Comparison of ENCODE assay signal across 8 cellular contexts in the genomic region with DNA sequence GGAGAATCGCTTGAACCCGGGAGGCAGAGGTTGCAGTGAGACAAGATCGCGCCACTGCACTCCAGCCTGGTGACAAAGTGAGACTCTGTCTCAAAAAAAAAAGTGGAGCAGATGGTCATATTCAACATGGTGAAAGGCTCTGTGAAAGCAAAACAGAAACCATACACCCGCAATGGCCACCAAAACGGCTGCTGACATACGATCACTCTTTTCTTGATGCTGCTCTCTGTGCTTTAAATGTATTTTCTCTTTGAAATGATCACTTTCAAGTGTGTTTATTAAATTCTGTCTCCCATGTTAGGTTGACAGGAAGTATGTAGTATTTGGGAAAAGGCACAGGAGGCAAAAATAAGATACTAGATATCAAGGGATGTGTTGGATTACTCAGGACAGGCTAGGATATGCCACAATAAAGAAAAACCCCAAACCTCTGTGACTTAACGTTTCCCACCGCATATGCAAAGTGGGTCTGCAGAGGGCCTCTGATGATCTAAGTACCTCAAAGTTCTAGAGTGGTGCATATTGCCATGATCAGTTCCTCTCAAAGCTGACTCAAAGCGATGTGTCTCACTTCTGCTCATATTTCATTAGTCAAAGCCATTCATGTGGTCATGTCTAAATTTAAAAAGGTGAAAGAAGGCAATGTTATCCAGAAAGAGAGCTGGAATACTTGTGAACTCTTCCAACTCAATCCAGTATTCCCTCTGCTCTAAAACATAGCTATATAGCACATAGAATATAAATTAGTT.
A peak's percentile ranks its signal among the peaks of the same experiment; 100 is the strongest.
DNase-seq lines count a peak whose midpoint lies in the region; ATAC-seq lines count a peak whose summit lies in the region.

No MANE protein-coding gene starts in this region.

- DNase-seq in activated gamma-delta T cell treated with Interleukin-2 at 50 U/mL for 16 hours: peak; percentile 6
- DNase-seq in activated gamma-delta T cell (lab: John Stamatoyannopoulos, UW): no peak
- peak; percentile 80 for DNase-seq in SIG-M5 (lab: John Stamatoyannopoulos, UW)
- peak; percentile 22 to 30 for DNase-seq in stimulated activated CD4-positive, alpha-beta T cell treated with anti-CD3 and anti-CD28 coated beads, Interleukin-2, amount 100 ng/mL, for 24 hours
- no peak for DNase-seq in A172 (ENCODE audit: low spot score)
- DNase-seq in sciatic nerve (ENCODE audit: low spot score): no peak
- no peak for DNase-seq in SK-N-DZ (ENCODE audit: low spot score)

- ATAC-seq in HG03066 (IDR thresholded peaks at IDR 0.05; ENCODE audit: low read depth, unreplicated experiment) (peak; percentile 97), sciatic nerve (no peak)

- intact Hi-C loops in sciatic nerve (cut with DNase I): no loop called here

Comparison
In these comparisons a context has a peak if more than half of its experiments do, and no peak if none do; other contexts are left out.
1. DNase-seq: peak in activated gamma-delta T cell treated with Interleukin-2 at 50 U/mL for 16 hours (single experiment), SIG-M5 (single experiment) and stimulated activated CD4-positive, alpha-beta T cell treated with anti-CD3 and anti-CD28 coated beads, Interleukin-2, amount 100 ng/mL, for 24 hours (2 of 2); none in activated gamma-delta T cell (single experiment), A172 (single experiment), sciatic nerve (single experiment) and SK-N-DZ (single experiment).